Comparison of ENCODE assay signal across 15 cellular contexts in genomic region chr11:43376065-43376464, GRCh38.
"Had no signal": no experiment of that assay in that cellular context is flagged by ENCODE, and none has a peak within 500 bp of the region (broad histone marks: within the 10 kb centered on the region; RNA-seq: fewer than 3 reads in every experiment).

No MANE protein-coding gene starts in this region.

- H3K36me3 ChIP-seq: right lobe of liver had no signal

- H3K4me1 ChIP-seq: ascending aorta, psoas muscle, right lobe of liver had no signal

- H3K27ac ChIP-seq: ascending aorta, coronary artery, psoas muscle, right lobe of liver, suprapubic skin had no signal

- H3K27me3 ChIP-seq: ascending aorta, right lobe of liver, suprapubic skin, upper lobe of left lung had no signal

- DNase-seq: activated CD4-positive, alpha-beta memory T cell treated with anti-CD3 and anti-CD28 coated beads, Interleukin-2, amount 10 ng/mL, durations not matched to agents 7 days and 5 days; activated naive CD4-positive, alpha-beta T cell; caudate nucleus; effector CD4-positive, alpha-beta T cell; immature natural killer cell; occipital lobe; psoas muscle; right lobe of liver; stimulated activated CD4-positive, alpha-beta T cell treated with anti-CD3 and anti-CD28 coated beads, Interleukin-12 subunit alpha, Interleukin-12 subunit beta, amount 100 ng/mL, for 4 hours; stimulated activated naive CD4-positive, alpha-beta T cell; T-helper 9 cell; upper lobe of left lung had no signal

- H3K9me3 ChIP-seq: ascending aorta, psoas muscle, right lobe of liver, suprapubic skin, upper lobe of left lung had no signal

- H3K4me3 ChIP-seq: ascending aorta, coronary artery, psoas muscle, right lobe of liver, suprapubic skin, upper lobe of left lung had no signal
